Comparison of ENCODE assay signal across 8 cellular contexts in genomic region chr19:1275260-1275975, GRCh38. TPM values are rescaled to one million over a fixed set of nuclear protein-coding genes. Genes with fewer than 3 reads are reported as not detected.
DNase-seq lines count a peak whose midpoint lies in the region; ATAC-seq and TF ChIP-seq lines count a peak whose summit lies in the region.

Gene FAM174C, plus strand, starts transcription at chr19:1275530. Its CDS starts 20 bp downstream, at chr19:1275550.

- H3K27me3 Mint-ChIP-seq in activated B cell treated with CpG ODN at 0.5 μM for 24 hours: no peaks in the 10 kb centered on the region

- TF ChIP-seq CTCF in activated B cell treated with CpG ODN at 0.5 μM for 24 hours (IDR thresholded peaks at IDR 0.05) (no peak), cardiac fibroblast (IDR thresholded peaks at IDR 0.05; ENCODE audit: low read depth, low read length) (no peak)

- peak within 1 kb of the TSS; percentile 88 for H3K27ac Mint-ChIP-seq in activated B cell treated with CpG ODN at 0.5 μM for 24 hours

- peaks cover 65% of the 10 kb centered on the region for H3K36me3 Mint-ChIP-seq in activated B cell treated with CpG ODN at 0.5 μM for 24 hours (ENCODE audit: low read depth)

- intact Hi-C loops in activated B cell treated with CpG ODN at 0.5 μM for 24 hours (cut with micrococcal nuclease): loop anchor here (1.0 to 5.0 kb wide), 4 partner anchors 82 to 537 kb away; partner anchors contain the start of genes ATP8B3, RPS15 and UQCR11

- peak within 1 kb of the TSS; percentile 66 to 71 for H3K4me3 ChIP-seq in cardiac fibroblast (replicated peaks in 1 of 2; ENCODE audit: low read depth in 2 of 2, low read length in 2 of 2)

- peak within 1 kb of the TSS; percentile 84 for H3K4me3 Mint-ChIP-seq in activated B cell treated with CpG ODN at 0.5 μM for 24 hours

- CTCF ChIA-PET in activated B cell treated with CpG ODN at 0.5 μM for 24 hours (lab: Charles Lee): interaction anchor here (1.0 to 1.8 kb wide), 3 partner anchors 9 to 31 kb away, joined by 3 to 14 read pairs (median 4); no protein-coding TSS in a partner anchor

- H3K9me3 Mint-ChIP-seq in activated B cell treated with CpG ODN at 0.5 μM for 24 hours: no peaks in the 10 kb centered on the region

- DNase-seq in AG08395 (ENCODE audit: low spot score): peak; percentile 96
- DNase-seq in NCI-H345 (lab: John Stamatoyannopoulos, UW): peak; percentile 98
- peak; percentile 87 for DNase-seq in activated B cell treated with CpG ODN at 0.5 μM for 24 hours
- peak; percentile 97 to 98 for DNase-seq in cardiac fibroblast (ENCODE audit: low read depth in 2 of 2)
- peak; percentile 93 for DNase-seq in inferior parietal cortex (ENCODE audit: extremely low spot score)
- DNase-seq in stimulated activated CD4-positive, alpha-beta T cell treated with anti-CD3 and anti-CD28 coated beads, Interleukin-12 subunit alpha, Interleukin-12 subunit beta, amount 100 ng/mL, for 24 hours (ENCODE audit: low read depth in 2 of 2): peak; percentile 96 to 97

- peaks cover 51% of the 10 kb centered on the region for H3K4me1 Mint-ChIP-seq in activated B cell treated with CpG ODN at 0.5 μM for 24 hours

- POLR2A ChIA-PET in activated B cell treated with CpG ODN at 0.5 μM for 24 hours (lab: Charles Lee): interaction anchor here (0.5 to 1.8 kb wide), 23 partner anchors 9 to 616 kb away, joined by 3 to 30 read pairs (median 4); partner anchors contain the start of genes ABCA7, MED16, REEP6 and RNU6-2

- ATAC-seq in GM19023 (IDR thresholded peaks at IDR 0.05; ENCODE audit: unreplicated experiment) (peak; percentile 74), HG03196 (IDR thresholded peaks at IDR 0.05; ENCODE audit: unreplicated experiment) (peak; percentile 54), activated B cell treated with CpG ODN at 0.5 μM for 24 hours (ENCODE audit: low read depth) (peak; percentile 83)

RNA-seq across cellular contexts. Expression of gene FAM174C, which starts in this region (rescaled TPM):
- total RNA-seq in activated B cell treated with CpG ODN at 0.5 μM for 24 hours: 47.9 and 52.0 TPM in 2 replicates

Comparison
In these comparisons a context has a peak if more than half of its experiments do, and no peak if none do; other contexts are left out.
1. Peak in every context shown above with its lines: DNase-seq, ATAC-seq and H3K4me3 ChIP-seq.